Comparison of ENCODE assay signal across 19 cellular contexts in the genomic region with DNA sequence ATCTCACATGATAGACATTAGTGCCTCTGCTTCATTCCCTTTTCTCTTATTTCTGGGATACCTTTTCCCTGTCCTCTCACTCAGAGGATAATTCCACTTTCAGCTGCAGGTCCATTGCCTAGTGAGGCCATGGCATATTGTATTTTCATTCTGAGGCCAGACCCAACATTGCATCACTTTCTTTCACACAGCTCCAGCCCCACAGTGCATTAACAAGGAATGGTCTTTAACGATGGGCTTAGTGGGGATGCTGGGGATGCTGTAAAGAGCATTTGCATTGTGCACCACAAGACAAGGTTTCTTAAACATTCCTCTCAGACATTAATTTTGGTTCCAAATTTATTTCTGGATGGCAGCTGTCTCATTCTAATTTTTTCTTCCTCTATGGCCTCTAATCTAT. TPM values are rescaled to one million over a fixed set of nuclear protein-coding genes. Genes with fewer than 3 reads are reported as not detected.
DNase-seq lines count a peak whose midpoint lies in the region; ATAC-seq, FAIRE-seq and TF ChIP-seq lines count a peak whose summit lies in the region.
"Had no signal": no experiment of that assay in that cellular context is flagged by ENCODE, and none has a peak within 500 bp of the region (broad histone marks: within the 10 kb centered on the region; RNA-seq: fewer than 3 reads in every experiment).

No MANE protein-coding gene starts in this region.

- no peak overlapping the region for H3K56ac ChIP-seq in H1 (replicated peaks; ENCODE audit: insufficient read length, low read depth, low read length)

- H4K5ac ChIP-seq in H1 (ENCODE audit: insufficient read length, low read depth, low read length) = no peak overlapping the region

- no peak overlapping the region for H2BK12ac ChIP-seq in H1 (ENCODE audit: low read depth, low read length)

- DNase-seq in DMS 273 treated with DMSO at 0.1 percent for 48 hours (lab: John Stamatoyannopoulos, UW) = peak; percentile 31
- no peak for DNase-seq in HFFc6
- DNase-seq in H1 (ENCODE audit: low read depth in 1 of 2, low spot score in 2 of 2) = no peak
- DNase-seq in osteocyte (ENCODE audit: extremely low spot score, unreplicated experiment) = no peak
- no peak for DNase-seq in epidermal melanocyte (ENCODE audit: insufficient read length, low spot score)
- DNase-seq: adrenal gland; head of caudate nucleus; islet precursor cell; MM.1S; NCI-H2081 treated with DMSO at 0.1 percent for 48 hours; stimulated activated CD4-positive, alpha-beta T cell treated with anti-CD3 and anti-CD28 coated beads, Interleukin-2, amount 100 ng/mL, for 48 hours; testis had no signal

- no peak for TF ChIP-seq RAD21 in H1 (IDR thresholded peaks at IDR 0.05 in 1 of 2, conservative IDR thresholded peaks at IDR 0.05 in 1 of 2; ENCODE audit: low read depth in 2 of 2, low read length in 2 of 2)

- ATAC-seq in GM21515 (IDR thresholded peaks at IDR 0.05; ENCODE audit: unreplicated experiment) (no peak), GM19397 (IDR thresholded peaks at IDR 0.05; ENCODE audit: unreplicated experiment) (no peak)
- ATAC-seq: sciatic nerve had no signal

- peak overlapping the region; percentile 92 for H2AFZ ChIP-seq in H1 (ENCODE audit: low read length)

- H4K20me1 ChIP-seq in H1 (replicated peaks in 1 of 2; ENCODE audit: control insufficient read depth in 1 of 2, insufficient read depth in 2 of 2, low read length in 2 of 2) = no peaks in the 10 kb centered on the region

- H3K9ac ChIP-seq in H1 (replicated peaks in 1 of 4; ENCODE audit: extremely low read depth in 1 of 4, low read depth in 3 of 4, low read length in 3 of 4) = no peak overlapping the region

- H3K27ac Mint-ChIP-seq in HFFc6 (peak overlapping the region; percentile 68), osteocyte (ENCODE audit: unreplicated experiment) (peak overlapping the region; percentile 82)
- H3K27ac Mint-ChIP-seq: mesothelial cell of epicardium had no signal

- no peak overlapping the region for H3K27ac ChIP-seq in H1 (ENCODE audit: low read depth, low read length)
- H3K27ac ChIP-seq: adrenal gland, testis had no signal

- no peak overlapping the region for H3K4me3 ChIP-seq in H1 (ENCODE audit: extremely low read depth in 1 of 4, insufficient read depth in 2 of 4, low read depth in 3 of 4, low read length in 4 of 4)
- H3K4me3 ChIP-seq: adrenal gland, testis had no signal

- no peak overlapping the region for H2BK5ac ChIP-seq in H1 (ENCODE audit: low read depth, low read length)

- H3K9me3 ChIP-seq in H1 (ENCODE audit: insufficient read depth in 2 of 2, low read depth in 1 of 2, low read length in 1 of 2) = no peaks in the 10 kb centered on the region
- H3K9me3 ChIP-seq: adrenal gland, testis had no signal

- H3K4me3 Mint-ChIP-seq in HFFc6 (peak overlapping the region; percentile 7; the same call in 1 of the 2 replicates), osteocyte (ENCODE audit: unreplicated experiment) (no peak overlapping the region)
- H3K4me3 Mint-ChIP-seq: mesothelial cell of epicardium had no signal

- no peak overlapping the region for H3K4ac ChIP-seq in H1 (replicated peaks; ENCODE audit: insufficient read length, low read depth, low read length)

- no peaks in the 10 kb centered on the region; the same call in 1 of the 2 replicates for H3K36me3 Mint-ChIP-seq in HFFc6 (ENCODE audit: low read depth)
- peaks cover 2% of the 10 kb centered on the region for H3K36me3 Mint-ChIP-seq in osteocyte (ENCODE audit: unreplicated experiment)
- H3K36me3 Mint-ChIP-seq: mesothelial cell of epicardium had no signal

- no peak overlapping the region for H2BK20ac ChIP-seq in H1 (ENCODE audit: low read length)

- CTCF ChIA-PET in H1 (lab: Charles Lee; ENCODE audit: partially characterized antibody) = interaction anchor here (0.5 to 2.1 kb wide), 3 partner anchors 26 to 103 kb away, joined by 3 to 8 read pairs (median 4); no protein-coding TSS in a partner anchor

- TF ChIP-seq CTCF in HFFc6 (IDR thresholded peaks at IDR 0.05) (no peak), H1 (IDR thresholded peaks at IDR 0.05; ENCODE audit: control extremely low read depth in 1 of 3, insufficient read depth in 1 of 3, low read depth in 1 of 3, low read length in 3 of 3) (no peak), osteocyte (IDR thresholded peaks at IDR 0.05) (no peak)

- H2AK5ac ChIP-seq in H1 (ENCODE audit: low read depth, low read length) = no peak overlapping the region

- no peaks in the 10 kb centered on the region for H3K79me2 ChIP-seq in H1 (ENCODE audit: control insufficient read depth in 1 of 2, insufficient read depth in 2 of 2, low read length in 2 of 2)

- no peak for TF ChIP-seq POLR2A in H1 (IDR thresholded peaks at IDR 0.05; ENCODE audit: control extremely low read depth in 1 of 2, low read depth in 2 of 2, low read length in 2 of 2)

- no peak overlapping the region for H3K4me2 ChIP-seq in H1 (ENCODE audit: insufficient read depth in 1 of 2, low read depth in 2 of 2, low read length in 2 of 2)

- no peaks in the 10 kb centered on the region for H3K27me3 ChIP-seq in H1 (replicated peaks in 1 of 4; ENCODE audit: control insufficient read depth in 3 of 4, extremely low read depth in 1 of 4, insufficient read depth in 3 of 4, low read length in 3 of 4)
- H3K27me3 ChIP-seq: adrenal gland, testis had no signal

- no peaks in the 10 kb centered on the region for H3K36me3 ChIP-seq in H1 (ENCODE audit: control insufficient read depth in 2 of 4, insufficient read depth in 4 of 4, low read length in 3 of 4)
- H3K36me3 ChIP-seq: adrenal gland had no signal

- no peak overlapping the region for H3K14ac ChIP-seq in H1 (ENCODE audit: insufficient read length)

- H4K91ac ChIP-seq in H1 (replicated peaks; ENCODE audit: insufficient read length, low read length) = no peak overlapping the region

- H3K4me1 Mint-ChIP-seq in HFFc6 (ENCODE audit: low read depth) = peaks cover 94% of the 10 kb centered on the region
- H3K4me1 Mint-ChIP-seq in osteocyte (ENCODE audit: unreplicated experiment) = peaks cover 63% of the 10 kb centered on the region

- H3K4me1 ChIP-seq in H1 (replicated peaks in 1 of 4; ENCODE audit: control insufficient read depth in 3 of 4, insufficient read depth in 4 of 4, low read length in 3 of 4) = no peaks in the 10 kb centered on the region
- H3K4me1 ChIP-seq: adrenal gland, testis had no signal

- TF ChIP-seq EP300 in H1 (IDR thresholded peaks at IDR 0.05; ENCODE audit: borderline replicate concordance in 1 of 2, low read depth in 2 of 2, low read length in 2 of 2) = no peak

- FAIRE-seq in H1 (lab: Jason Lieb, UNC) = no peak
- FAIRE-seq: colon had no signal

- H2BK15ac ChIP-seq in H1 (ENCODE audit: low read length) = no peak overlapping the region

- H3K27me3 Mint-ChIP-seq in HFFc6 (ENCODE audit: insufficient read depth) (no peaks in the 10 kb centered on the region), osteocyte (ENCODE audit: unreplicated experiment) (no peaks in the 10 kb centered on the region)

- 73% methylated on average over 1 of the region's 1 CpG; no CpG with 5 or more reads in 1 of the 2 experiments for WGBS in H1 (ENCODE audit: extremely low coverage in 1 of 2, insufficient coverage in 1 of 2, insufficient read length in 1 of 2, insufficient replicate concordance in 2 of 2, low coverage in 1 of 2, low lambda C conversion rate in 2 of 2, missing lambda C conversion rate in 1 of 2), 2 experiments

- no peak overlapping the region for H4K8ac ChIP-seq in H1 (ENCODE audit: extremely low read depth, insufficient read depth, low read length)

- H3K18ac ChIP-seq in H1 (ENCODE audit: extremely low read depth, low read length) = no peak overlapping the region

- H2BK120ac ChIP-seq in H1 (replicated peaks; ENCODE audit: low read depth, low read length) = no peak overlapping the region

- H3K23ac ChIP-seq in H1 (ENCODE audit: insufficient read length) = no peak overlapping the region

- no peaks in the 10 kb centered on the region for H3K79me1 ChIP-seq in H1 (ENCODE audit: low read depth, low read length)

- H3K9me3 Mint-ChIP-seq in HFFc6 (no peaks in the 10 kb centered on the region), osteocyte (ENCODE audit: unreplicated experiment) (no peaks in the 10 kb centered on the region)

- POLR2A ChIA-PET in H1 (lab: Charles Lee; ENCODE audit: partially characterized antibody) = no interaction called here

- H3K23me2 ChIP-seq in H1 (ENCODE audit: low read depth, low read length) = no peaks in the 10 kb centered on the region; the same call in 1 of the 2 replicates

TF ChIP-seq in H1, 55 proteins besides CTCF, POLR2A, EP300 and RAD21:
- TF ChIP-seq TAF7 (optimal IDR thresholded peaks at IDR 0.05; ENCODE audit: borderline replicate concordance, low read depth, low read length) = no peak
- TF ChIP-seq CEBPB (IDR thresholded peaks at IDR 0.05; ENCODE audit: low read depth, low read length) = peak; percentile 48; the same call in 1 of the 2 replicates

RNA-seq across cellular contexts. Expression of a gene that starts 44.2 kb away (rescaled TPM):
- total RNA-seq in HFFc6 (2021; fragmentation: NEBNext Ultra II Directional; extraction: Animal tissue kit (Norgen Biotek cat#: 25700)) = under 1 TPM in 3 of 6 experiments, not detected in 3; 0.07 to 0.21 (median 0.14) TPM
- not detected in 2 replicates for total RNA-seq in H1 (2021; fragmentation: NEBNext Ultra II Directional; extraction: Animal tissue kit (Norgen Biotek cat#: 25700))
- polyA plus RNA-seq in H1 (2011; rRNA removed) = not detected in 2 replicates
- not detected for polyA plus RNA-seq in H1 (2011; cell fraction: cytosol; rRNA removed)
- polyA plus RNA-seq in H1 (2011; cell fraction: nucleus; rRNA removed) = not detected
- not detected in 4 replicates for polyA plus RNA-seq in H1 (2012, experiment 1 of 2)
- polyA plus RNA-seq in H1 (2012, experiment 2 of 2) = not detected
- not detected for polyA plus RNA-seq in H1 (2013, experiment 1 of 2)
- not detected for polyA plus RNA-seq in H1 (2013, experiment 2 of 2)
- not detected in 2 replicates for polyA minus RNA-seq in H1 (2011; rRNA and poly(A)+ RNA removed)
- not detected for polyA minus RNA-seq in H1 (2011; cell fraction: cytosol; rRNA and poly(A)+ RNA removed)
- not detected for polyA minus RNA-seq in H1 (2011; cell fraction: nucleus; rRNA and poly(A)+ RNA removed)
- total RNA-seq in osteocyte = 1.1 and 1.8 TPM in 2 replicates
- total RNA-seq: activated CD8-positive, alpha-beta memory T cell treated with anti-CD3 and anti-CD28 coated beads for 36 hours; adrenal gland; T-helper 1 cell treated with Interleukin-12 subunit alpha and Interleukin-12 subunit beta and Interleukin-4 antibody, amounts not matched to agents 30 ng/mL and 1 ng/mL, for 36 hours had no signal
- polyA plus RNA-seq: adrenal gland had no signal
